ENCODE assay signal across 34 cellular contexts in the genomic region with DNA sequence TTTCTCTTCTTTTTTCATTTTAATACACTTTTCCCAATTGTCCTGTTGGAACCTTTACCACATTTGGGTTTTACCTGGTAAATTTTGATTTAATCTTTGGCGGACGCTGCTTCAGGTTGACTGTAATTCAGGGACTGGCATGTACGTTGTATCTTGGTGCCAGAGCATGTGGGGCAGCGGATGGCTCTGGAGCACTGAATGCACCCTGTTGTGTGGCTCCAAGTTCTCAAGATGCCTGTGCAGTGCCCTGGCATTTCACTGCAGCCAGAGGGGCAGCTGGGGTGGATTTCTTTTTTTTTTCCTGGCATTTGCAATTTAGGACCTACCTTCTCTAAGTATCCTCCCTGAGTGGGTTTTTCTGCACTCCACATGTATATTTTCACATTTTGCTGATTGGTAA.
"Had no signal": no experiment of that assay in that cellular context is flagged by ENCODE, and none has a peak within 500 bp of the region (broad histone marks: within the 10 kb centered on the region; RNA-seq: fewer than 3 reads in every experiment).

No MANE protein-coding gene starts in this region.

- DNase-seq: Karpas-422, Kasumi-1, MG63, MM.1S, MV-4-11, NCI-H1048, NCI-H1092, NCI-H1092 treated with DMSO at 0.1 percent for 48 hours, NCI-H1105, NCI-H1105 treated with DMSO at 0.1 percent for 48 hours, NCI-H1417, NCI-H1417 treated with DMSO at 0.1 percent for 48 hours, NCI-H1436, NCI-H1436 treated with DMSO at 0.1 percent for 48 hours, NCI-H146, NCI-H1694, NCI-H1694 treated with DMSO at 0.1 percent for 48 hours, NCI-H187, NCI-H187 treated with DMSO at 0.1 percent for 48 hours, NCI-H1930, NCI-H2029, NCI-H2029 treated with DMSO at 0.1 percent for 48 hours, NCI-H2081, NCI-H2081 treated with DMSO at 0.1 percent for 48 hours, NCI-H2107, NCI-H2171, NCI-H2171 treated with DMSO at 0.1 percent for 48 hours, NCI-H2227 treated with DMSO at 0.1 percent for 48 hours, NCI-H226, NCI-H345, NCI-H446, NCI-H446 treated with DMSO at 0.1 percent for 48 hours, NCI-H510A had no signal

- H3K36me3 ChIP-seq: MG63 had no signal

- H3K9me3 ChIP-seq: MG63 had no signal

- H3K4me2 ChIP-seq: KMS-11 had no signal

- H3K27me3 ChIP-seq: MG63 had no signal

- H3K4me3 ChIP-seq: MG63 had no signal

- H3K27ac ChIP-seq: KMS-11 had no signal
